11 cellular contexts compared by ENCODE assay signal in the genomic region with DNA sequence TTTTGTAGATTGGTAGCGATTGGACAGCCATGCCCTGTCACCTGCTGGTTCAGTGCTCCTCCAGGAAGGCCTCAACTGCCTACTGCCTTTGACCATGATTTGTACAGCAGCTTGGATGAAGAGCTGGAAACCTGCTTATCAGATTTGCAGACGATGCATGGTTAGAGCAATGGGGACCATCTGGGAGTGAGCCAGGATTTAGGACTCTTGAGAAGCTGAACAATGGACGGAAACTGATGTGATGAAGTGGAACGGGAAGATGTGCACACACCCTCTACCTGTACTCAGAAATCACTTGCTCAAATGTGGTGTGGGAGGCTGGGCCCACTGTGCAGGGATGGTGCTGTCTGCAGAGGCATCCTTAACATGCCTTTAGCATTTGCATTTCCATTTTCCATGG. TPM values are rescaled to one million over a fixed set of nuclear protein-coding genes. Genes with fewer than 3 reads are reported as not detected.
A peak's percentile ranks its signal among the peaks of the same experiment; 100 is the strongest.
DNase-seq lines count a peak whose midpoint lies in the region; ATAC-seq and TF ChIP-seq lines count a peak whose summit lies in the region.
"Had no signal": no experiment of that assay in that cellular context is flagged by ENCODE, and none has a peak within 500 bp of the region (broad histone marks: within the 10 kb centered on the region; RNA-seq: fewer than 3 reads in every experiment).

No MANE protein-coding gene starts in this region.

- peaks cover 91 to 93% of the 10 kb centered on the region in 2 experiments for H3K4me1 ChIP-seq in neutrophil (ENCODE audit: control insufficient read depth in 1 of 2, insufficient read depth in 1 of 2, low read depth in 1 of 2, low read length in 1 of 2)

- no peaks in the 10 kb centered on the region for H3K27me3 ChIP-seq in neutrophil

- no peak for TF ChIP-seq CTCF in neutrophil (IDR thresholded peaks at IDR 0.05)

- H3K4me3 ChIP-seq in neutrophil (ENCODE audit: low read depth in 1 of 2, low read length in 1 of 2), result peak overlapping the region; percentile 49 to 55
- H3K4me3 ChIP-seq: skin epidermis had no signal

- no peak for DNase-seq in activated T-cell treated with anti-CD3 and anti-CD28 coated beads, Interleukin-2, amount 50 U/mL, for 72 hours
- no peak for DNase-seq in activated T-cell treated with anti-CD3 and anti-CD28 coated beads, Interleukin-2, amount 50 U/mL, for 1 hour
- DNase-seq in activated T-helper 2 cell treated with anti-CD3 and anti-CD28 coated beads, Interferon-gamma antibody, Interleukin-2, Interleukin-4, amounts not matched to agents 10 μg/mL and 5 μg/mL and 100 μg/mL, durations not matched to agents 14 hours and 24 hours and 36 hours (ENCODE audit: low spot score), result no peak
- no peak for DNase-seq in NCI-H226
- DNase-seq in medulla oblongata (ENCODE audit: extremely low spot score), result no peak
- DNase-seq: NCI-H1048 had no signal

- no peak for ATAC-seq in activated T-cell treated with anti-CD3 and anti-CD28 coated beads, Interleukin-2, amount 50 U/mL, for 72 hours (replicated peaks in 1 of 2)
- no peak for ATAC-seq in HG02938 (IDR thresholded peaks at IDR 0.05; ENCODE audit: unreplicated experiment)
- ATAC-seq: SK-N-SH treated with all-trans-retinoic acid at 6 μM for 48 hours had no signal

- H3K27ac Mint-ChIP-seq in activated T-cell treated with anti-CD3 and anti-CD28 coated beads, Interleukin-2, amount 50 U/mL, for 72 hours, result peak overlapping the region; percentile 97
- peak overlapping the region; percentile 78 to 99 (median 93) for H3K27ac Mint-ChIP-seq in IgD-negative memory B cell
- peak overlapping the region; percentile 78 for H3K27ac Mint-ChIP-seq in activated T-helper 2 cell treated with anti-CD3 and anti-CD28 coated beads, Interferon-gamma antibody, Interleukin-2, Interleukin-4, amounts not matched to agents 10 μg/mL and 5 μg/mL and 100 μg/mL, durations not matched to agents 14 hours and 24 hours and 36 hours

- H3K27me3 Mint-ChIP-seq in activated T-cell treated with anti-CD3 and anti-CD28 coated beads, Interleukin-2, amount 50 U/mL, for 72 hours (ENCODE audit: low read depth), result no peaks in the 10 kb centered on the region
- no peaks in the 10 kb centered on the region for H3K27me3 Mint-ChIP-seq in IgD-negative memory B cell
- no peaks in the 10 kb centered on the region for H3K27me3 Mint-ChIP-seq in activated T-helper 2 cell treated with anti-CD3 and anti-CD28 coated beads, Interferon-gamma antibody, Interleukin-2, Interleukin-4, amounts not matched to agents 10 μg/mL and 5 μg/mL and 100 μg/mL, durations not matched to agents 14 hours and 24 hours and 36 hours (ENCODE audit: low read depth)

- H3K4me1 Mint-ChIP-seq in activated T-cell treated with anti-CD3 and anti-CD28 coated beads, Interleukin-2, amount 50 U/mL, for 72 hours (ENCODE audit: low read depth), result peaks cover 100% of the 10 kb centered on the region
- peaks cover 54 to 88% (median 82%) of the 10 kb centered on the region in 3 donors for H3K4me1 Mint-ChIP-seq in IgD-negative memory B cell
- peaks cover 86% of the 10 kb centered on the region for H3K4me1 Mint-ChIP-seq in activated T-helper 2 cell treated with anti-CD3 and anti-CD28 coated beads, Interferon-gamma antibody, Interleukin-2, Interleukin-4, amounts not matched to agents 10 μg/mL and 5 μg/mL and 100 μg/mL, durations not matched to agents 14 hours and 24 hours and 36 hours (ENCODE audit: low read depth)

- H3K27ac ChIP-seq in neutrophil, result peak overlapping the region; percentile 94

- intact Hi-C loops in activated T-helper 2 cell treated with anti-CD3 and anti-CD28 coated beads, Interferon-gamma antibody, Interleukin-2, Interleukin-4, amounts not matched to agents 10 μg/mL and 5 μg/mL and 100 μg/mL, durations not matched to agents 14 hours and 24 hours and 36 hours (cut with micrococcal nuclease), result loop anchor here (2.0 kb wide), 1 partner anchor 13 kb away; no protein-coding TSS in a partner anchor

- H3K4me3 Mint-ChIP-seq in activated T-cell treated with anti-CD3 and anti-CD28 coated beads, Interleukin-2, amount 50 U/mL, for 72 hours, result peak overlapping the region; percentile 75 to 88
- H3K4me3 Mint-ChIP-seq in IgD-negative memory B cell, result peak overlapping the region in 3 of 4 donors; percentile 22 to 86 (median 58)
- H3K4me3 Mint-ChIP-seq in activated T-helper 2 cell treated with anti-CD3 and anti-CD28 coated beads, Interferon-gamma antibody, Interleukin-2, Interleukin-4, amounts not matched to agents 10 μg/mL and 5 μg/mL and 100 μg/mL, durations not matched to agents 14 hours and 24 hours and 36 hours (ENCODE audit: low read depth), result peak overlapping the region; percentile 31

- no peaks in the 10 kb centered on the region for H3K9me3 ChIP-seq in neutrophil

- H3K9me3 Mint-ChIP-seq in activated T-cell treated with anti-CD3 and anti-CD28 coated beads, Interleukin-2, amount 50 U/mL, for 72 hours, result no peaks in the 10 kb centered on the region
- H3K9me3 Mint-ChIP-seq in IgD-negative memory B cell, result no peaks in the 10 kb centered on the region
- H3K9me3 Mint-ChIP-seq in activated T-helper 2 cell treated with anti-CD3 and anti-CD28 coated beads, Interferon-gamma antibody, Interleukin-2, Interleukin-4, amounts not matched to agents 10 μg/mL and 5 μg/mL and 100 μg/mL, durations not matched to agents 14 hours and 24 hours and 36 hours, result no peaks in the 10 kb centered on the region

- H3K36me3 Mint-ChIP-seq in activated T-cell treated with anti-CD3 and anti-CD28 coated beads, Interleukin-2, amount 50 U/mL, for 72 hours (ENCODE audit: insufficient read depth in 2 of 2), result peaks cover 9 to 31% of the 10 kb centered on the region in 2 donors
- peaks cover 9% of the 10 kb centered on the region for H3K36me3 Mint-ChIP-seq in IgD-negative memory B cell
- H3K36me3 Mint-ChIP-seq in activated T-helper 2 cell treated with anti-CD3 and anti-CD28 coated beads, Interferon-gamma antibody, Interleukin-2, Interleukin-4, amounts not matched to agents 10 μg/mL and 5 μg/mL and 100 μg/mL, durations not matched to agents 14 hours and 24 hours and 36 hours (ENCODE audit: low read depth), result peaks cover 65% of the 10 kb centered on the region

- H3K36me3 ChIP-seq in neutrophil, result no peaks in the 10 kb centered on the region

RNA-seq across cellular contexts. Expression of a gene that starts 57.2 kb away (rescaled TPM):
- total RNA-seq in activated T-cell treated with anti-CD3 and anti-CD28 coated beads, Interleukin-2, amount 50 U/mL, for 72 hours, result 100 to 1,000 TPM; 159 to 161 TPM
- 19.6 TPM for polyA plus RNA-seq in IgD-negative memory B cell
- 72.4 and 73.9 TPM in 2 replicates for total RNA-seq in activated T-helper 2 cell treated with anti-CD3 and anti-CD28 coated beads, Interferon-gamma antibody, Interleukin-2, Interleukin-4, amounts not matched to agents 10 μg/mL and 5 μg/mL and 100 μg/mL, durations not matched to agents 14 hours and 24 hours and 36 hours

Comparison
In these comparisons a context has a peak if more than half of its experiments do, and no peak if none do; other contexts are left out.
1. H3K4me3 Mint-ChIP-seq: peak in every context shown above with its lines; median percentile 82 in activated T-cell treated with anti-CD3 and anti-CD28 coated beads, Interleukin-2, amount 50 U/mL, for 72 hours; 58 in IgD-negative memory B cell; 31 in activated T-helper 2 cell treated with anti-CD3 and anti-CD28 coated beads, Interferon-gamma antibody, Interleukin-2, Interleukin-4, amounts not matched to agents 10 μg/mL and 5 μg/mL and 100 μg/mL, durations not matched to agents 14 hours and 24 hours and 36 hours.